6 cellular contexts compared by ENCODE assay signal in the genomic region with DNA sequence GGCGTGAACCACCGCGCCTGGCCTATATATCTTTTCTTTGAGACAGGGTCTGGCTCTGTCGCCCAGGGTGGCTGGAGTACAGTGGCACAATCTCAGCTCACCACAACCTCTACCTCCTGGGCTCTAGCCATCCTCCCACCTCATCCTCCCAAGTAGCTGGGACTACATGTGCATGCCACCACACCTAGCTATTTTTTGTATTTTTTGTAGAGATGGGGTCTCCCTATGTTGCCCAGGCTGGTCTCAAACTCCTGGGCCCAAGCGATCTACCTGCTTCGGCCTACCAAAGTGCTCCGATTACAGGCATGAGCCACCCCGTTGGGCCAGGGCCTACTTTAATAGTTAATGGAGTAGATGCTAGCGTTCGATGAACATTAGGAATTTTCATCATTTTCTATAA.
DNase-seq lines count a peak whose midpoint lies in the region; ATAC-seq and TF ChIP-seq lines count a peak whose summit lies in the region.

No MANE protein-coding gene starts in this region.

- POLR2A ChIA-PET in RWPE1 (lab: Yijun Ruan, JAX; ENCODE audit: low non-redundant PET): no interaction called here

- H3K36me3 ChIP-seq in ACC112 (ENCODE audit: insufficient read depth, low read length) (no peaks in the 10 kb centered on the region), iPS-18a (ENCODE audit: control insufficient read depth, low read depth, low read length) (peaks cover 31% of the 10 kb centered on the region)

- no peak overlapping the region for H3K9ac ChIP-seq in iPS-18a (ENCODE audit: low read length)

- H3K4me1 ChIP-seq in ACC112 (ENCODE audit: control insufficient read depth, insufficient read depth, low read length, unreplicated experiment) (peaks cover 14% of the 10 kb centered on the region), iPS-18a (ENCODE audit: control insufficient read depth, low read depth, low read length) (no peaks in the 10 kb centered on the region)

- CTCF ChIA-PET in RWPE1 (lab: Yijun Ruan, JAX): interaction anchor here (0.6 to 0.8 kb wide), 2 partner anchors 13 to 38 kb away, joined by 3 to 4 read pairs; no protein-coding TSS in a partner anchor

- H2AFZ ChIP-seq in ACC112 (ENCODE audit: low read length, unreplicated experiment): no peak overlapping the region

- no peaks in the 10 kb centered on the region for H3K9me3 ChIP-seq in iPS-18a (ENCODE audit: control insufficient read depth, low read depth, low read length)

- H3K4me3 ChIP-seq in ACC112 (ENCODE audit: low read depth, low read length) (peak overlapping the region; percentile 98), iPS-18a (ENCODE audit: low read length) (peak overlapping the region; percentile 27)

- DNase-seq in RWPE1 (ENCODE audit: low spot score): no peak
- DNase-seq in HK-2 (ENCODE audit: unreplicated experiment): no peak

- H3K27ac ChIP-seq in ACC112 (ENCODE audit: low read depth, low read length) (0 out of 2 replicates have a peak overlapping the region, but pooled peaks have one; percentile 90), RWPE1 (peak overlapping the region; percentile 91), iPS-18a (ENCODE audit: low read length) (no peak overlapping the region)

- no peak for TF ChIP-seq CTCF in RWPE1 (conservative IDR thresholded peaks at IDR 0.05; ENCODE audit: low read depth)

- ATAC-seq in HG03469 (IDR thresholded peaks at IDR 0.05; ENCODE audit: unreplicated experiment): no peak
- ATAC-seq in HG02623 (IDR thresholded peaks at IDR 0.05; ENCODE audit: unreplicated experiment): no peak

- peaks cover 66% of the 10 kb centered on the region for H3K79me2 ChIP-seq in ACC112 (ENCODE audit: control insufficient read depth, insufficient read depth, low read length, unreplicated experiment)

- no peaks in the 10 kb centered on the region for H3K27me3 ChIP-seq in ACC112 (ENCODE audit: insufficient read depth, low read length)
- no peaks in the 10 kb centered on the region for H3K27me3 ChIP-seq in iPS-18a (ENCODE audit: control insufficient read depth, insufficient read depth, low read length)
